9 cellular contexts compared by ENCODE assay signal in the genomic region with DNA sequence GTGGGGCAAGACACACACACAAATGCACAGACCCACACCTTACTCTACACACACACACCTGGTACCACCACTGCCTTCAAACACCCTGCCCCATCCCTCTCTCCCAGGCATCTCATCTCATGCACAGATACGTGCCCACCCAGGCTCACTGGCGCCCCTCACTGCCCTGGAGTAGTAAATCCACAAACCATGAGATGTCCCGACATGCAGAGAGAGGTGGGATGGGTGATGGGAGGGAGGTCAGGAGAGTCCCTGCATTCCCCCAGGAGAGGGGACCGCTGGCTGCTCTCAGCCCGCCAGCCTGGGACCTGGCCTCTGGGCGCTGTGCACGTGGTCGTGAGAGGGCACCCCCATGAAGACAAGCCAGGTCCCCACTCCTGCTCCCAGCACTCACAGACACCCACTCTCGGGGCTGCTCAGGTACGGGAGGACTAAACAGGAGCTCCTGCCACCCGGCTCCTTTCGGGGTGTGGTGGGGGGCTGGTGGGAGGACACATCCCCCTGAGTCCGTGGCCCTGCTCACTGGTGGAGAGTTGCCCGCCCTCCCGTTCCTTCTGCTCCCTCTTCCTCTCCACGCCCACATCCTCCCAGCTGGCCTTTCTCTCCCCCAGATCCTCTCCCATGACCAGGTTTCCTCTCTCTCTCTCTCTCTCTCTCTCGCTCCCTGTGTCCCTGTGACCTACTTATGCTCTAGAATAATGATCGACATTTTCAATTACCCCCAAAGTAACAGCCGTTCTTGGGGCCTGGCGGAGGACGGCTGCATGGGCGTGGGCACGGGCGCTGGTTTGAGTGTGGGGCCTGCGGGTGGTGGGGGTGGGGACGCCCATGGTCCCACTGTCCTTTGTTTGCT. TPM values are rescaled to one million over a fixed set of nuclear protein-coding genes. Genes with fewer than 3 reads are reported as not detected.
A peak's percentile ranks its signal among the peaks of the same experiment; 100 is the strongest.
DNase-seq lines count a peak whose midpoint lies in the region; ATAC-seq, FAIRE-seq and TF ChIP-seq lines count a peak whose summit lies in the region.
"Had no signal": no experiment of that assay in that cellular context is flagged by ENCODE, and none has a peak within 500 bp of the region (broad histone marks: within the 10 kb centered on the region; RNA-seq: fewer than 3 reads in every experiment).

No MANE protein-coding gene starts in this region.

- no peak overlapping the region for H3K9ac ChIP-seq in neural progenitor cell

- no peak for TF ChIP-seq POLR2A in GM12892 (IDR thresholded peaks at IDR 0.05; ENCODE audit: low read depth, low read length)

- DNase-seq in G401 (ENCODE audit: low spot score), result peak; percentile 71
- peak; percentile 47 for DNase-seq in NCI-H2227 treated with DMSO at 0.1 percent for 48 hours (lab: John Stamatoyannopoulos, UW)
- DNase-seq in fibroblast of the aortic adventitia (ENCODE audit: low read depth), result no peak
- no peak for DNase-seq in neural progenitor cell (ENCODE audit: low spot score)
- DNase-seq in SKM-1 (lab: John Stamatoyannopoulos, UW; ENCODE audit: unreplicated experiment), result no peak
- DNase-seq in NOMO-1 (lab: John Stamatoyannopoulos, UW; ENCODE audit: unreplicated experiment in 2 of 2), result no peak
- no peak for DNase-seq in GM12892 (ENCODE audit: insufficient read length)
- DNase-seq: activated T-cell treated with anti-CD3 and anti-CD28 coated beads, Interleukin-2, amount 50 U/mL, for 4 hours had no signal

- peaks cover 3% of the 10 kb centered on the region for H3K27me3 ChIP-seq in neural progenitor cell

- H3K27me3 Mint-ChIP-seq in neural progenitor cell (ENCODE audit: insufficient read depth, low read depth), result peaks cover 18% of the 10 kb centered on the region

- H3K4me2 ChIP-seq in neural progenitor cell, result no peak overlapping the region

- no peak overlapping the region for H3K27ac ChIP-seq in neural progenitor cell

- no peak for ATAC-seq in HG03342 (IDR thresholded peaks at IDR 0.05; ENCODE audit: unreplicated experiment)
- ATAC-seq: activated T-cell treated with anti-CD3 and anti-CD28 coated beads, Interleukin-2, amount 50 U/mL, for 4 hours had no signal

- no peak overlapping the region for H3K4me3 Mint-ChIP-seq in neural progenitor cell
- H3K4me3 Mint-ChIP-seq: activated T-cell treated with anti-CD3 and anti-CD28 coated beads, Interleukin-2, amount 50 U/mL, for 4 hours had no signal

- no peaks in the 10 kb centered on the region for H3K79me2 ChIP-seq in neural progenitor cell (ENCODE audit: low read depth)

- no peak overlapping the region for H3K4me3 ChIP-seq in fibroblast of the aortic adventitia (ENCODE audit: low read depth, low read length)
- no peak overlapping the region for H3K4me3 ChIP-seq in neural progenitor cell

- no peaks in the 10 kb centered on the region for H4K20me1 ChIP-seq in neural progenitor cell (ENCODE audit: low read depth)

- peaks cover 18% of the 10 kb centered on the region for H3K4me1 Mint-ChIP-seq in neural progenitor cell

- H3K9me3 ChIP-seq in neural progenitor cell (ENCODE audit: low read depth), result no peaks in the 10 kb centered on the region

- FAIRE-seq in GM12892 (lab: Jason Lieb, UNC), result no peak

- H3K36me3 ChIP-seq in neural progenitor cell, result no peaks in the 10 kb centered on the region

- TF ChIP-seq CTCF in fibroblast of the aortic adventitia (IDR thresholded peaks at IDR 0.05; ENCODE audit: insufficient read depth, low read length) (peak; percentile 3), neural progenitor cell (IDR thresholded peaks at IDR 0.05) (peak; percentile 18)

- no peaks in the 10 kb centered on the region for H3K9me3 Mint-ChIP-seq in neural progenitor cell
- H3K9me3 Mint-ChIP-seq: activated T-cell treated with anti-CD3 and anti-CD28 coated beads, Interleukin-2, amount 50 U/mL, for 4 hours had no signal

- H3K36me3 Mint-ChIP-seq in neural progenitor cell, result no peaks in the 10 kb centered on the region

- in situ Hi-C loops in G401 (cut with HindIII; ENCODE audit: low sequenced_read_pairs), result no loop called here

- H2AFZ ChIP-seq in neural progenitor cell (replicated peaks), result no peak overlapping the region

- peak overlapping the region; percentile 74 for H3K27ac Mint-ChIP-seq in neural progenitor cell

- no peaks in the 10 kb centered on the region for H3F3A ChIP-seq in neural progenitor cell (ENCODE audit: low read depth)

- H3K4me1 ChIP-seq in neural progenitor cell, result no peaks in the 10 kb centered on the region

RNA-seq across cellular contexts. Expression of a gene that starts 18.8 kb away (rescaled TPM):
- total RNA-seq in G401 (2014; rRNA removed; shearing (Covaris generic)), result 32.3 and 34.4 TPM in 2 replicates
- total RNA-seq in fibroblast of the aortic adventitia (ENCODE audit: low replicate concordance) (12.0 and 27.8 TPM in 2 replicates), neural progenitor cell (ENCODE audit: low replicate concordance) (0.07 and 0.37 TPM in 2 replicates)
- polyA plus RNA-seq in GM12892 (2012; ENCODE audit: missing spikeins), result 0.02 TPM

Comparison
In these comparisons a context has a peak if more than half of its experiments do, and no peak if none do; other contexts are left out.
1. DNase-seq: peak in G401 (single experiment) and NCI-H2227 treated with DMSO at 0.1 percent for 48 hours (single experiment); none in fibroblast of the aortic adventitia (single experiment), neural progenitor cell (single experiment), SKM-1 (single experiment), NOMO-1 (0 of 2) and GM12892 (single experiment).